In genomic region chr19:13885826-13886365, GRCh38 we compare ENCODE assay signal across 15 cellular contexts. TPM values are rescaled to one million over a fixed set of nuclear protein-coding genes. Genes with fewer than 3 reads are reported as not detected.
DNase-seq lines count a peak whose midpoint lies in the region; ATAC-seq, FAIRE-seq and TF ChIP-seq lines count a peak whose summit lies in the region.
"Had no signal": no experiment of that assay in that cellular context is flagged by ENCODE, and none has a peak within 500 bp of the region (broad histone marks: within the 10 kb centered on the region; RNA-seq: fewer than 3 reads in every experiment).

No MANE protein-coding gene starts in this region.

- H3K36me3 Mint-ChIP-seq in activated CD8-positive, alpha-beta T cell treated with anti-CD3 and anti-CD28 coated beads for 36 hours (ENCODE audit: low read depth): no peaks in the 10 kb centered on the region

- H3K4me3 Mint-ChIP-seq in activated CD8-positive, alpha-beta T cell treated with anti-CD3 and anti-CD28 coated beads for 36 hours: no peak overlapping the region
- H3K4me3 Mint-ChIP-seq: CD4-positive, alpha-beta T cell had no signal

- no peaks in the 10 kb centered on the region for H4K20me1 ChIP-seq in DND-41 (ENCODE audit: insufficient read depth, low read length)

- no peak overlapping the region for H3K27ac Mint-ChIP-seq in activated CD8-positive, alpha-beta T cell treated with anti-CD3 and anti-CD28 coated beads for 36 hours
- H3K27ac Mint-ChIP-seq: CD4-positive, alpha-beta T cell had no signal

- intact Hi-C loops in pancreas (cut with DNase I): no loop called here
- intact Hi-C loops in activated CD8-positive, alpha-beta T cell treated with anti-CD3 and anti-CD28 coated beads for 36 hours (cut with micrococcal nuclease): loop anchor here (10.0 kb wide), 1 partner anchor 149 kb away; the partner anchor contains the start of gene IL27RA

- FAIRE-seq in pancreas (lab: Jason Lieb, UNC): no peak

- H3K9ac ChIP-seq in DND-41 (ENCODE audit: low read depth, low read length) (no peak overlapping the region), mucosa of rectum (ENCODE audit: low read depth in 1 of 2, low read length in 2 of 2) (peak overlapping the region; percentile 15 to 62)

- no peaks in the 10 kb centered on the region for H3K27me3 ChIP-seq in DND-41 (ENCODE audit: insufficient read depth, low read length, poor library complexity)
- no peaks in the 10 kb centered on the region for H3K27me3 ChIP-seq in mucosa of rectum (ENCODE audit: control insufficient read depth in 2 of 2, insufficient read depth in 2 of 2, low read length in 2 of 2)
- no peaks in the 10 kb centered on the region for H3K27me3 ChIP-seq in pancreas

- peaks cover 39% of the 10 kb centered on the region for H3K4me1 ChIP-seq in DND-41 (ENCODE audit: insufficient read depth, low read length)
- peaks cover 55% of the 10 kb centered on the region in 2 donors for H3K4me1 ChIP-seq in mucosa of rectum (ENCODE audit: control insufficient read depth in 2 of 2, insufficient read depth in 2 of 2, low read length in 2 of 2)
- H3K4me1 ChIP-seq in pancreas: peaks cover 15 to 24% (median 16%) of the 10 kb centered on the region in 3 donors
- H3K4me1 ChIP-seq: HAP-1 had no signal

- H3K27me3 Mint-ChIP-seq in activated CD8-positive, alpha-beta T cell treated with anti-CD3 and anti-CD28 coated beads for 36 hours: no peaks in the 10 kb centered on the region
- H3K27me3 Mint-ChIP-seq: CD4-positive, alpha-beta T cell had no signal

- no peaks in the 10 kb centered on the region for H3K79me2 ChIP-seq in DND-41 (ENCODE audit: insufficient read depth, low read length)

- H3K36me3 ChIP-seq in DND-41 (ENCODE audit: insufficient read depth, low read length): peaks cover 28% of the 10 kb centered on the region
- no peaks in the 10 kb centered on the region for H3K36me3 ChIP-seq in mucosa of rectum (ENCODE audit: control insufficient read depth in 2 of 2, insufficient read depth in 2 of 2, low read length in 2 of 2)
- no peaks in the 10 kb centered on the region for H3K36me3 ChIP-seq in pancreas
- H3K36me3 ChIP-seq: HAP-1 had no signal

- peaks cover 40% of the 10 kb centered on the region for H3K4me1 Mint-ChIP-seq in activated CD8-positive, alpha-beta T cell treated with anti-CD3 and anti-CD28 coated beads for 36 hours (ENCODE audit: low read depth)

- H3K9me3 ChIP-seq in DND-41 (ENCODE audit: insufficient read depth, low read length, severe bottlenecking): no peaks in the 10 kb centered on the region
- H3K9me3 ChIP-seq in mucosa of rectum (ENCODE audit: control insufficient read depth in 2 of 2, low read length in 2 of 2): no peaks in the 10 kb centered on the region
- no peaks in the 10 kb centered on the region for H3K9me3 ChIP-seq in pancreas
- H3K9me3 ChIP-seq: HAP-1 had no signal

- H3K4me2 ChIP-seq in DND-41 (ENCODE audit: insufficient read depth, low read length): no peak overlapping the region

- TF ChIP-seq CTCF in DND-41 (IDR thresholded peaks at IDR 0.05; ENCODE audit: borderline replicate concordance, extremely low read depth, low read length, poor library complexity, severe bottlenecking) (no peak), RWPE1 (conservative IDR thresholded peaks at IDR 0.05; ENCODE audit: low read depth) (no peak), pancreas (IDR thresholded peaks at IDR 0.05) (no peak), foreskin fibroblast (IDR thresholded peaks at IDR 0.05; ENCODE audit: low read depth, low read length) (no peak)
- TF ChIP-seq CTCF in activated CD8-positive, alpha-beta T cell treated with anti-CD3 and anti-CD28 coated beads for 36 hours (IDR thresholded peaks at IDR 0.05): no peak

- 92 to 94% methylated on average over 19 to 20 of the region's 20 CpGs for WGBS in pancreas, 2 donors

- no peak for DNase-seq in DND-41
- no peak for DNase-seq in RWPE1 (ENCODE audit: low spot score)
- DNase-seq in pancreas: peak in 1 of 6 donors; percentile 55
- no peak for DNase-seq in activated CD8-positive, alpha-beta T cell treated with anti-CD3 and anti-CD28 coated beads for 36 hours
- DNase-seq in foreskin fibroblast: no peak
- DNase-seq: ACHN; CD4-positive, alpha-beta T cell; NCI-H187 treated with DMSO at 0.1 percent for 48 hours; NCI-H2171; NCI-H446 treated with DMSO at 0.1 percent for 48 hours; NCI-H748 treated with DMSO at 0.1 percent for 48 hours; PC-3 had no signal

- CTCF ChIA-PET in RWPE1 (lab: Yijun Ruan, JAX): interaction anchor here (0.7 kb wide), 1 partner anchor 9 kb away, joined by 4 read pairs; the partner anchor contains the start of gene NANOS3
- CTCF ChIA-PET in activated CD8-positive, alpha-beta T cell treated with anti-CD3 and anti-CD28 coated beads for 36 hours (lab: Charles Lee): interaction anchor here (1.0 kb wide), 1 partner anchor 162 kb away, joined by 5 read pairs; no protein-coding TSS in a partner anchor

- no peak overlapping the region for H3K4me3 ChIP-seq in DND-41 (ENCODE audit: low read depth in 1 of 2, low read length in 2 of 2)
- H3K4me3 ChIP-seq in mucosa of rectum (ENCODE audit: low read length in 2 of 2): no peak overlapping the region
- H3K4me3 ChIP-seq in pancreas: peak overlapping the region in 1 of 4 donors; percentile 33
- no peak overlapping the region for H3K4me3 ChIP-seq in foreskin fibroblast (ENCODE audit: low read depth in 1 of 2, low read length in 2 of 2)
- H3K4me3 ChIP-seq: HAP-1 had no signal

- POLR2A ChIA-PET in RWPE1 (lab: Yijun Ruan, JAX; ENCODE audit: low non-redundant PET): no interaction called here
- POLR2A ChIA-PET in activated CD8-positive, alpha-beta T cell treated with anti-CD3 and anti-CD28 coated beads for 36 hours (lab: Charles Lee): interaction anchor here (1.3 kb wide), 1 partner anchor 186 kb away, joined by 4 read pairs; the partner anchor contains the start of gene MISP3

- H3K9me3 Mint-ChIP-seq in activated CD8-positive, alpha-beta T cell treated with anti-CD3 and anti-CD28 coated beads for 36 hours: no peaks in the 10 kb centered on the region
- H3K9me3 Mint-ChIP-seq: CD4-positive, alpha-beta T cell had no signal

- no peak overlapping the region for H2AFZ ChIP-seq in DND-41 (ENCODE audit: low read depth, low read length)

- H3K27ac ChIP-seq in DND-41 (ENCODE audit: low read length) (peak overlapping the region; percentile 61; the same call in 1 of the 2 replicates), RWPE1 (peak overlapping the region; percentile 96), mucosa of rectum (ENCODE audit: low read depth in 2 of 2, low read length in 2 of 2) (peak overlapping the region; percentile 77 to 81), pancreas (peak overlapping the region; percentile 81 to 94 (median 88))

- ATAC-seq in DND-41 (ENCODE audit: insufficient read depth, low read depth): no peak
- no peak for ATAC-seq in pancreas
- no peak for ATAC-seq in GM19023 (IDR thresholded peaks at IDR 0.05; ENCODE audit: unreplicated experiment)
- ATAC-seq in activated CD8-positive, alpha-beta T cell treated with anti-CD3 and anti-CD28 coated beads for 36 hours: no peak
- ATAC-seq: PC-3 had no signal

RNA-seq across cellular contexts. Expression of gene NANOS3, which starts 9.0 kb away (rescaled TPM):
- total RNA-seq in pancreas: 1 to 10 TPM in 1 of 6 donors, under 1 TPM in 3, not detected in 2; 0.39 to 1.4 (median 0.62) TPM
- polyA plus RNA-seq in pancreas: 1 to 10 TPM in 1 of 2 donors, under 1 TPM in 1; 0.65 to 3.1 TPM
- total RNA-seq in activated CD8-positive, alpha-beta T cell treated with anti-CD3 and anti-CD28 coated beads for 36 hours: 1 to 10 TPM in 1 of 2 experiments, under 1 TPM in 1; 0.56 to 1.3 TPM

RNA-seq across cellular contexts. Expression of gene BRME1, which starts 20.0 kb away (rescaled TPM):
- total RNA-seq in pancreas: 1 to 10 TPM; 2.6 to 4.5 (median 3.9) TPM
- 10 to 100 TPM in 1 of 2 donors, 1 to 10 TPM in 1; 8.1 to 15.3 TPM for polyA plus RNA-seq in pancreas
- total RNA-seq in activated CD8-positive, alpha-beta T cell treated with anti-CD3 and anti-CD28 coated beads for 36 hours: 1 to 10 TPM; 3.6 to 5.2 TPM

RNA-seq across cellular contexts. Expression of gene CC2D1A, which starts 20.1 kb away (rescaled TPM):
- total RNA-seq in pancreas: 10 to 100 TPM; 23.0 to 29.7 (median 26.2) TPM
- 10 to 100 TPM; 57.5 to 78.6 TPM for polyA plus RNA-seq in pancreas
- 10 to 100 TPM; 22.4 to 23.8 TPM for total RNA-seq in activated CD8-positive, alpha-beta T cell treated with anti-CD3 and anti-CD28 coated beads for 36 hours

RNA-seq across cellular contexts. Expression of gene PODNL1, which starts 52.3 kb away (rescaled TPM):
- 1 to 10 TPM in 1 of 6 donors, under 1 TPM in 3, not detected in 2; 0.25 to 2.0 (median 0.84) TPM for total RNA-seq in pancreas
- under 1 TPM; 0.40 to 0.76 TPM for polyA plus RNA-seq in pancreas
- total RNA-seq in activated CD8-positive, alpha-beta T cell treated with anti-CD3 and anti-CD28 coated beads for 36 hours: not detected
- total RNA-seq: CD4-positive, alpha-beta T cell; PC-3 had no signal
